ENCODE assay signal across 12 cellular contexts in the genomic region with DNA sequence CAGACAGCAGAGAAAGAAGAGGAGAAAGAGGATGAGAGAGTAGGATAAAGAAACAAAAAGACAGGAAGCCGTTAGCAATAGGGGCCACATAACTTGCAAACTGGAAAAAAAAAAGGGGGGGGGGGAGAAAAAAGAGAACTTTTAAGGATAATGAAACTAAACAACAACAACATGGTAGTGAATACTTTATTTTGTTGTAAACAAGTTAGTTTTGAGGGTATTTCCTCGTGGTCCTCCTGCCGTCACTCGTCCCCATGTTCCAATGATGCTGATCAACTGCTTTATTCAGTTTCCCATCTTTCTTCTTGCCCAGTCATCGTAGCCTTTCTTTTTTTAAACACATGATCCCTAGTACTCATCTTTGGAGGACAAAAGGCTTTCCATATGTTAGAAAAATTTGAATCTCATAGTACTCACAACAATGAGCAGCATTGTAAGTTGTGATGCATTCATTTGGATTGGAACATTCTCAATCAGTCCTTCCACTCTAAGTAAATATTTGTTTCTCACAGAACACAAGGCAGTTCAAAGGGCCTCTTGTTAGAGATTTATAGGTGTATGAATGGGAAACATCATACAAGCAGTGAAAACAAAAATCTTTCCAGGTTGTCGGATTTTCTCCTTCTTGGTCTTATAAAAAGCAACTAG. TPM values are rescaled to one million over a fixed set of nuclear protein-coding genes. Genes with fewer than 3 reads are reported as not detected.
A peak's percentile ranks its signal among the peaks of the same experiment; 100 is the strongest.
DNase-seq lines count a peak whose midpoint lies in the region; ATAC-seq, FAIRE-seq and TF ChIP-seq lines count a peak whose summit lies in the region.
"Had no signal": no experiment of that assay in that cellular context is flagged by ENCODE, and none has a peak within 500 bp of the region (broad histone marks: within the 10 kb centered on the region; RNA-seq: fewer than 3 reads in every experiment).

No MANE protein-coding gene starts in this region.

- WGBS in A549 (ENCODE audit: missing lambda C conversion rate) = 31% methylated on average over 6 of the region's 6 CpGs
- WGBS in IMR-90 (ENCODE audit: extremely low coverage in 2 of 2, insufficient read length in 1 of 2), 2 experiments = no CpG with 5 or more reads among the region's 6 CpGs

- H3K36me3 ChIP-seq in IMR-90 (ENCODE audit: control insufficient read depth, insufficient read depth, low read length) = peaks cover 21% of the 10 kb centered on the region

- H3K23ac ChIP-seq in IMR-90 (ENCODE audit: low read depth, low read length) = no peak overlapping the region

- ATAC-seq in A549 = no peak
- ATAC-seq in IMR-90 (ENCODE audit: low read depth) = no peak
- no peak for ATAC-seq in HG03342 (IDR thresholded peaks at IDR 0.05; ENCODE audit: unreplicated experiment)

- BruUV-seq in IMR-90 (replicated peaks; lab: Mats Ljungman, UMichigan) = no TSS peak

- H4K8ac ChIP-seq in IMR-90 (ENCODE audit: low read depth in 2 of 2, low read length in 2 of 2) = no peak overlapping the region

- H3K18ac ChIP-seq in IMR-90 (ENCODE audit: low read depth, low read length) = no peak overlapping the region

- CTCF ChIA-PET in A549 (lab: Yijun Ruan, JAX) (interaction anchor here (0.6 to 2.1 kb wide), 3 partner anchors 18 to 107 kb away, joined by 3 to 6 read pairs (median 4); no protein-coding TSS in a partner anchor), IMR-90 (lab: Yijun Ruan, JAX) (interaction anchor here (0.5 kb wide), 1 partner anchor 218 kb away, joined by 4 read pairs; no protein-coding TSS in a partner anchor)

- FAIRE-seq in A549 (lab: Jason Lieb, UNC) = peak; percentile 95
- FAIRE-seq in urothelium cell line (lab: Jason Lieb, UNC) = no peak

- H3K4me1 ChIP-seq in A549 (peaks cover 79% of the 10 kb centered on the region), IMR-90 (ENCODE audit: control insufficient read depth, insufficient read depth, low read length) (peaks cover 15% of the 10 kb centered on the region)

- dilution Hi-C loops in IMR-90 (cut with HindIII; ENCODE audit: low sequenced_read_pairs, unreplicated experiment) = no loop called here

- peak overlapping the region; percentile 81; the same call in 2 of the 3 replicates for H2BK15ac ChIP-seq in IMR-90 (ENCODE audit: low read depth, low read length)

- no peak for TF ChIP-seq RAD21 in A549 (conservative IDR thresholded peaks at IDR 0.05 in 1 of 2, IDR thresholded peaks at IDR 0.05 in 1 of 2)
- TF ChIP-seq RAD21 in IMR-90 (IDR thresholded peaks at IDR 0.05; ENCODE audit: low read length) = no peak

- H3K4me3 ChIP-seq in A549 = peak overlapping the region; percentile 58; the same call in 1 of the 3 replicates
- H3K4me3 ChIP-seq in IMR-90 (ENCODE audit: insufficient read depth, low read depth, low read length) = no peak overlapping the region

- H2AFZ ChIP-seq in IMR-90 (replicated peaks; ENCODE audit: low read length, poor library complexity) = no peak overlapping the region

- no peak for TF ChIP-seq POLR2A in A549 (IDR thresholded peaks at IDR 0.05; ENCODE audit: low read length)
- no peak; the same call in 1 of the 2 replicates for TF ChIP-seq POLR2A in IMR-90 (IDR thresholded peaks at IDR 0.05; ENCODE audit: low read depth, low read length)

- H3K9me3 ChIP-seq in A549 = no peaks in the 10 kb centered on the region
- H3K9me3 ChIP-seq in IMR-90 (ENCODE audit: control insufficient read depth, insufficient read depth, low read length) = no peaks in the 10 kb centered on the region

- no peak for TF ChIP-seq CTCF in A549 (IDR thresholded peaks at IDR 0.05)
- TF ChIP-seq CTCF in IMR-90 (conservative IDR thresholded peaks at IDR 0.05; ENCODE audit: low read depth, low read length) = no peak

- peak overlapping the region; percentile 4 for H3K14ac ChIP-seq in IMR-90 (replicated peaks; ENCODE audit: low read depth, low read length)

- no peak overlapping the region for H3K9ac ChIP-seq in IMR-90 (ENCODE audit: low read depth, low read length)

- H2BK20ac ChIP-seq in IMR-90 (ENCODE audit: low read depth, low read length) = peak overlapping the region; percentile 14; the same call in 1 of the 2 replicates

- no peak overlapping the region for H3K56ac ChIP-seq in IMR-90 (ENCODE audit: extremely low read depth, insufficient read depth, low read length)

- no peak overlapping the region for H4K5ac ChIP-seq in IMR-90 (ENCODE audit: low read depth, low read length)

- H3K27ac ChIP-seq in A549 = peak overlapping the region; percentile 71 to 88; a peak in 5 of 6 replicates
- peak overlapping the region; percentile 71 for H3K27ac ChIP-seq in IMR-90 (ENCODE audit: insufficient read depth, low read length)
- H3K27ac ChIP-seq: HL-60 had no signal

- no peak overlapping the region for H4K91ac ChIP-seq in IMR-90 (ENCODE audit: insufficient read depth, low read depth, low read length)

- H3K27me3 ChIP-seq in IMR-90 (ENCODE audit: control insufficient read depth, insufficient read depth, low read length) = no peaks in the 10 kb centered on the region

- POLR2A ChIA-PET in A549 (lab: Yijun Ruan, JAX) (no interaction called here), IMR-90 (lab: Charles Lee; ENCODE audit: unreplicated experiment) (no interaction called here)

- H2BK120ac ChIP-seq in IMR-90 (ENCODE audit: low read depth, low read length) = no peak overlapping the region

- H4K20me1 ChIP-seq in IMR-90 (ENCODE audit: insufficient read depth, low read length) = no peaks in the 10 kb centered on the region

- H3K79me1 ChIP-seq in IMR-90 (ENCODE audit: low read depth in 1 of 2, low read length in 2 of 2) = peaks cover 13 to 25% of the 10 kb centered on the region in 2 experiments

- H3K4ac ChIP-seq in IMR-90 (ENCODE audit: low read depth, low read length) = peak overlapping the region; percentile 44; the same call in 1 of the 2 replicates

- H2AK9ac ChIP-seq in IMR-90 (replicated peaks; ENCODE audit: low read depth, low read length, poor library complexity) = no peak overlapping the region

- intact Hi-C loops in IMR-90 (cut with micrococcal nuclease) = no loop called here

- TF ChIP-seq EP300 in A549 (IDR thresholded peaks at IDR 0.05) = no peak

- in situ Hi-C loops in IMR-90 (cut with MboI; ENCODE audit: low sequenced_read_pairs) = no loop called here

- DNase-seq in A549 (ENCODE audit: low read depth in 1 of 2, low spot score in 1 of 2) (peak in 1 of 2 experiments; percentile 69), IMR-90 (no peak), SW480 (ENCODE audit: low spot score) (peak; percentile 63), medulla oblongata (ENCODE audit: extremely low spot score) (peak; percentile 25), NCI-H1694 (lab: John Stamatoyannopoulos, UW) (no peak), mesenteric fat pad (ENCODE audit: low spot score) (no peak), urothelium cell line (ENCODE audit: low spot score) (no peak)
- DNase-seq: activated CD4-positive, alpha-beta T cell treated with anti-CD3 and anti-CD28 coated beads for 48 hours; NCI-H2107 had no signal

- peak overlapping the region; percentile 29; the same call in 1 of the 2 replicates for H2AK5ac ChIP-seq in IMR-90 (ENCODE audit: low read depth, low read length)

- peaks cover 14% of the 10 kb centered on the region for H3K9me1 ChIP-seq in IMR-90 (ENCODE audit: insufficient read depth, low read length)

- H3K4me2 ChIP-seq in A549 = peak overlapping the region; percentile 91
- H3K4me2 ChIP-seq in IMR-90 (ENCODE audit: low read depth, low read length) = no peak overlapping the region

- H2BK5ac ChIP-seq in IMR-90 (ENCODE audit: low read depth, low read length, poor library complexity, severe bottlenecking) = peak overlapping the region; percentile 61

TF ChIP-seq in A549, 52 proteins besides CTCF, POLR2A, EP300 and RAD21 (continues in another document):
- TF ChIP-seq TFCP2L1 (CRISPR knock-in tag; IDR thresholded peaks at IDR 0.05) (peak; percentile 87), FOSB (CRISPR knock-in tag; IDR thresholded peaks at IDR 0.05) (peak; percentile 96)
- TF ChIP-seq, protein P1, sequence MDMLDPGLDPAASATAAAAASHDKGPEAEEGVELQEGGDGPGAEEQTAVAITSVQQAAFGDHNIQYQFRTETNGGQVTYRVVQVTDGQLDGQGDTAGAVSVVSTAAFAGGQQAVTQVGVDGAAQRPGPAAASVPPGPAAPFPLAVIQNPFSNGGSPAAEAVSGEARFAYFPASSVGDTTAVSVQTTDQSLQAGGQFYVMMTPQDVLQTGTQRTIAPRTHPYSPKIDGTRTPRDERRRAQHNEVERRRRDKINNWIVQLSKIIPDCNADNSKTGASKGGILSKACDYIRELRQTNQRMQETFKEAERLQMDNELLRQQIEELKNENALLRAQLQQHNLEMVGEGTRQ (IDR thresholded peaks at IDR 0.05) = no peak

TF ChIP-seq in IMR-90, 13 proteins besides CTCF, POLR2A, EP300 and RAD21:
- TF ChIP-seq CHD1 (IDR thresholded peaks at IDR 0.05; ENCODE audit: low read depth, low read length) (0 out of 2 replicates have a peak, but pooled peaks have one; percentile 52), SMC3 (IDR thresholded peaks at IDR 0.05; ENCODE audit: low read depth, low read length) (no peak), BHLHE40 (IDR thresholded peaks at IDR 0.05; ENCODE audit: low read depth, low read length) (no peak), RFX5 (IDR thresholded peaks at IDR 0.05; ENCODE audit: low read depth, low read length) (no peak)

RNA-seq across cellular contexts. Expression of a gene that starts 8.5 kb away (rescaled TPM):
- polyA plus RNA-seq in A549 (2011; rRNA removed) (1,188 and 1,208 TPM in 2 replicates), A549 (2017; fragmentation: RNase III; extraction: RNeasy Plus Mini Kit Qiagen cat#74134 plus additional on column Dnase treatment) (739 to 828 TPM (median 767 TPM) in 3 replicates), IMR-90 (2012; rRNA removed) (302 and 364 TPM in 2 replicates)
- 820 and 918 TPM in 2 replicates for polyA plus RNA-seq in A549 (2012; cell fraction: cytosol; rRNA removed)
- polyA plus RNA-seq in A549 (2012; cell fraction: nucleus; rRNA removed) = 729 and 1,002 TPM in 2 replicates
- polyA minus RNA-seq in A549 (2011; rRNA and poly(A)+ RNA removed) = 809 and 900 TPM in 2 replicates
- total RNA-seq in IMR-90 (2012; rRNA removed) (232 and 366 TPM in 2 replicates), mesenteric fat pad (87.8 TPM)
- polyA plus RNA-seq in IMR-90 (2012; cell fraction: cytosol; rRNA removed) = 212 and 271 TPM in 2 replicates
- 340 and 869 TPM in 2 replicates for polyA plus RNA-seq in IMR-90 (2012; cell fraction: nucleus; rRNA removed; ENCODE audit: low replicate concordance)

RNA-seq across cellular contexts. Expression of a gene that starts 35.5 kb away (rescaled TPM):
- 99.8 and 123 TPM in 2 replicates for polyA plus RNA-seq in A549 (2011; rRNA removed)
- polyA plus RNA-seq in A549 (2012; cell fraction: cytosol; rRNA removed) = 26.9 and 28.8 TPM in 2 replicates
- polyA plus RNA-seq in A549 (2012; cell fraction: nucleus; rRNA removed) = 11.2 and 16.8 TPM in 2 replicates
- 49.7 to 57.7 TPM (median 51.3 TPM) in 3 replicates for polyA plus RNA-seq in A549 (2017; fragmentation: RNase III; extraction: RNeasy Plus Mini Kit Qiagen cat#74134 plus additional on column Dnase treatment)
- 34.2 and 42.8 TPM in 2 replicates for polyA minus RNA-seq in A549 (2011; rRNA and poly(A)+ RNA removed)
- total RNA-seq in IMR-90 (2012; rRNA removed) = under 0.01 TPM in 1 of 2 replicates, not detected in the other
- not detected in 2 replicates for polyA plus RNA-seq in IMR-90 (2012; rRNA removed)
- polyA plus RNA-seq in IMR-90 (2012; cell fraction: cytosol; rRNA removed) = not detected in 2 replicates
- polyA plus RNA-seq in IMR-90 (2012; cell fraction: nucleus; rRNA removed; ENCODE audit: low replicate concordance) = not detected in 2 replicates
- total RNA-seq in mesenteric fat pad = 12.3 TPM
- total RNA-seq: fibroblast of villous mesenchyme had no signal

Comparison
In these comparisons a context has a peak if more than half of its experiments do, and no peak if none do; other contexts are left out.
1. DNase-seq: peak in SW480 (single experiment) and medulla oblongata (single experiment); none in IMR-90 (single experiment), NCI-H1694 (single experiment), mesenteric fat pad (single experiment) and urothelium cell line (single experiment).
2. RNA of a gene that starts 35.5 kb away (total RNA-seq): 12.3 TPM in mesenteric fat pad (single experiment); under 0.01 TPM in IMR-90; every median in the first group is over 10 times any median in the second.